In the genomic region with DNA sequence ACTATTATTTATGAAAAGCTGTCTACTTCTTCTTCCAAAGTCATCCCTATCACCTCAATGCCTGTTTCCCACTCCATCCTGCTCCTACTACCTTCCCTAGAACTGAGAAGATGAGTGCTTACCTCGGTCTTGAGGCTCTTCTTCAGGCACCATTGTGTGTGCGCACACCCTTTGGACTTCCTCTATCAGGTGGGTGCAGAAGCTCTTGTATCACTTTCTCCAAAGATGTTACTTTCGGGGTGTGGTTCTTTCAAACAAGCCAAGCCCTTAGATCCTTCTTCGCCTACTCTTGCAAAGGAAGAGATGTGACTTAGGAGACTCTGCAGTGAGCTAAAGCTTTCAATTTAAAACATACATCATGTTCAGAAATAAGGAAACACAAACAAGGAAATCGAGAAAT, we compare ENCODE assay signal across 21 cellular contexts. TPM values are rescaled to one million over a fixed set of nuclear protein-coding genes. Genes with fewer than 3 reads are reported as not detected.
DNase-seq lines count a peak whose midpoint lies in the region; ATAC-seq, FAIRE-seq and TF ChIP-seq lines count a peak whose summit lies in the region.
"Had no signal": no experiment of that assay in that cellular context is flagged by ENCODE, and none has a peak within 500 bp of the region (broad histone marks: within the 10 kb centered on the region; RNA-seq: fewer than 3 reads in every experiment).

A gene with protein sequence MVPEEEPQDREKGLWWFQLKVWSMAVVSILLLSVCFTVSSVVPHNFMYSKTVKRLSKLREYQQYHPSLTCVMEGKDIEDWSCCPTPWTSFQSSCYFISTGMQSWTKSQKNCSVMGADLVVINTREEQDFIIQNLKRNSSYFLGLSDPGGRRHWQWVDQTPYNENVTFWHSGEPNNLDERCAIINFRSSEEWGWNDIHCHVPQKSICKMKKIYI (minus strand): TSS at position 180 of the 400 bp plus-strand sequence. CDS start 27 bp downstream, at position 153.

- H3K4me3 Mint-ChIP-seq in T-helper 17 cell (no peak within 1 kb of the TSS), naive B cell (peak within 1 kb of the TSS; percentile 45 to 87 (median 80))
- H3K4me3 Mint-ChIP-seq: CD8-positive, alpha-beta T cell; H9; HFFc6; T-cell had no signal

- no peak within 1 kb of the TSS for H3K27ac ChIP-seq in prostate gland
- H3K27ac ChIP-seq: BLaER1, SJCRH30 had no signal

- ATAC-seq in T-helper 17 cell, result no peak
- ATAC-seq in naive B cell (ENCODE audit: low read depth in 2 of 2), result peak in 1 of 2 donors; percentile 64
- no peak for ATAC-seq in activated CD4-positive, CD25-positive, alpha-beta regulatory T cell treated with anti-CD3 and anti-CD28 coated beads, Interleukin-2, amount 50 U/mL, for 24 hours
- ATAC-seq: CD8-positive, alpha-beta T cell; Panc1; T-cell had no signal

- H3K36me3 Mint-ChIP-seq in T-helper 17 cell (ENCODE audit: low read depth) (peaks cover 7% of the 10 kb centered on the region), naive B cell (peaks cover 0 to 4% of the 10 kb centered on the region in 2 donors)
- H3K36me3 Mint-ChIP-seq: CD8-positive, alpha-beta T cell; T-cell had no signal

- H3K4me1 Mint-ChIP-seq in T-helper 17 cell (no peaks in the 10 kb centered on the region), naive B cell (peaks cover 7 to 31% (median 14%) of the 10 kb centered on the region in 3 donors)

- peaks cover 0 to 6% (median 3%) of the 10 kb centered on the region in 7 donors for H3K9me3 Mint-ChIP-seq in naive B cell
- H3K9me3 Mint-ChIP-seq: CD8-positive, alpha-beta T cell had no signal

- H3K4me3 ChIP-seq in GM12864 (ENCODE audit: low read depth, low read length), result no peak within 1 kb of the TSS
- H3K4me3 ChIP-seq in prostate gland, result no peak within 1 kb of the TSS
- H3K4me3 ChIP-seq: BLaER1, SJCRH30 had no signal

- TF ChIP-seq POLR2A in prostate gland (IDR thresholded peaks at IDR 0.05), result no peak

- no peaks in the 10 kb centered on the region for H3K4me1 ChIP-seq in prostate gland (replicated peaks)
- H3K4me1 ChIP-seq: BLaER1, SJCRH30 had no signal

- H3K27me3 Mint-ChIP-seq in T-helper 17 cell, result no peaks in the 10 kb centered on the region
- H3K27me3 Mint-ChIP-seq in naive B cell, result no peaks in the 10 kb centered on the region
- H3K27me3 Mint-ChIP-seq: T-cell had no signal

- peak; percentile 19 for DNase-seq in GM12864 (ENCODE audit: low read depth)
- DNase-seq in GM19238 (ENCODE audit: insufficient read length, low spot score), result peak; percentile 7
- no peak for DNase-seq in T-helper 17 cell
- DNase-seq in naive B cell, result peak; percentile 6
- no peak for DNase-seq in HTR-8/SVneo (ENCODE audit: insufficient read length, low spot score)
- DNase-seq in prostate gland (ENCODE audit: low spot score), result no peak
- DNase-seq: CD8-positive, alpha-beta T cell; DND-41; H9; HFFc6; KG1; NCI-H1417; NCI-H1694 treated with DMSO at 0.1 percent for 48 hours; NCI-H446 treated with DMSO at 0.1 percent for 48 hours; NCI-H526 treated with DMSO at 0.1 percent for 48 hours; SJCRH30; T-cell had no signal

- TF ChIP-seq CTCF in GM12864 (IDR thresholded peaks at IDR 0.05; ENCODE audit: low read depth, low read length, missing control alignments) (no peak), prostate gland (IDR thresholded peaks at IDR 0.05) (no peak)

- H3K27ac Mint-ChIP-seq in T-helper 17 cell, result peak within 1 kb of the TSS; percentile 14
- peak within 1 kb of the TSS; percentile 12 to 91 (median 58) for H3K27ac Mint-ChIP-seq in naive B cell
- H3K27ac Mint-ChIP-seq: CD8-positive, alpha-beta T cell; H9; HFFc6; T-cell had no signal

- H3K9me3 ChIP-seq in T-helper 17 cell (ENCODE audit: control insufficient read depth, low read length, poor library complexity, severe bottlenecking), result no peaks in the 10 kb centered on the region
- H3K9me3 ChIP-seq in prostate gland, result no peaks in the 10 kb centered on the region
- H3K9me3 ChIP-seq: SJCRH30 had no signal

- no peaks in the 10 kb centered on the region for H3K27me3 ChIP-seq in prostate gland (replicated peaks; ENCODE audit: insufficient read depth)
- H3K27me3 ChIP-seq: BLaER1, SJCRH30 had no signal

- intact Hi-C loops in prostate gland (cut with DNase I), result no loop called here

- WGBS in prostate gland, result 76% methylated on average over 5 of the region's 5 CpGs

- no peaks in the 10 kb centered on the region for H3K36me3 ChIP-seq in prostate gland
- H3K36me3 ChIP-seq: BLaER1, SJCRH30 had no signal

- FAIRE-seq in HTR-8/SVneo (lab: Jason Lieb, UNC), result no peak

RNA-seq across cellular contexts. Expression of the gene that starts here (rescaled TPM):
- total RNA-seq in T-helper 17 cell (not detected), prostate gland (1 to 10 TPM in 1 of 2 donors, not detected in 1; 1.3 TPM)
- polyA plus RNA-seq in naive B cell (ENCODE audit: low read depth in 6 of 6), result 10 to 100 TPM in 1 of 6 donors, 1 to 10 TPM in 4, under 1 TPM in 1; 0.61 to 13.4 (median 7.6) TPM
- total RNA-seq: CD8-positive, alpha-beta T cell; HFFc6; HT-29; SJCRH30; T-cell had no signal

Comparison
In these comparisons a context has a peak if more than half of its experiments do, and no peak if none do; other contexts are left out.
1. DNase-seq: peak in GM12864 (single experiment), GM19238 (single experiment) and naive B cell (single experiment); none in T-helper 17 cell (0 of 3), HTR-8/SVneo (single experiment) and prostate gland (single experiment).